8 cellular contexts compared by ENCODE assay signal in genomic region chr19:17334414-17335409, GRCh38. TPM values are rescaled to one million over a fixed set of nuclear protein-coding genes. Genes with fewer than 3 reads are reported as not detected.
DNase-seq lines count a peak whose midpoint lies in the region.

ANO8 (minus strand) TSS chr19:17334855; CDS start chr19:17334670, 185 bp downstream.

- in situ Hi-C loops in Caki2 (cut with HindIII; ENCODE audit: low pct_unique_long_range_greater_than_20kb, low sequenced_read_pairs), result no loop called here

- H3K27ac ChIP-seq in substantia nigra (ENCODE audit: low read depth, low read length, poor library complexity, severe bottlenecking), result peak within 1 kb of the TSS; percentile 71

- H3K9me3 Mint-ChIP-seq in activated naive CD4-positive, alpha-beta T cell treated with anti-CD3 and anti-CD28 coated beads for 36 hours, result no peaks in the 10 kb centered on the region

- peak within 1 kb of the TSS; percentile 79 for H3K4me3 Mint-ChIP-seq in activated naive CD4-positive, alpha-beta T cell treated with anti-CD3 and anti-CD28 coated beads for 36 hours

- peak within 1 kb of the TSS; percentile 63 for H3K27ac Mint-ChIP-seq in activated naive CD4-positive, alpha-beta T cell treated with anti-CD3 and anti-CD28 coated beads for 36 hours

- intact Hi-C loops in activated naive CD4-positive, alpha-beta T cell treated with anti-CD3 and anti-CD28 coated beads for 36 hours (cut with micrococcal nuclease), result loop anchor here (10.0 kb wide), 1 partner anchor 420 kb away; the partner anchor contains the start of gene FCHO1

- peaks cover 6% of the 10 kb centered on the region for H3K36me3 Mint-ChIP-seq in activated naive CD4-positive, alpha-beta T cell treated with anti-CD3 and anti-CD28 coated beads for 36 hours (ENCODE audit: low read depth)

- CTCF ChIA-PET in activated naive CD4-positive, alpha-beta T cell treated with anti-CD3 and anti-CD28 coated beads for 36 hours (lab: Charles Lee), result interaction anchor here (0.9 to 3.4 kb wide), 3 partner anchors 51 to 179 kb away, joined by 3 to 16 read pairs (median 4); no protein-coding TSS in a partner anchor

- no peaks in the 10 kb centered on the region for H3K27me3 Mint-ChIP-seq in activated naive CD4-positive, alpha-beta T cell treated with anti-CD3 and anti-CD28 coated beads for 36 hours (ENCODE audit: low read depth)

- H3K4me1 Mint-ChIP-seq in activated naive CD4-positive, alpha-beta T cell treated with anti-CD3 and anti-CD28 coated beads for 36 hours (ENCODE audit: low read depth), result peaks cover 28% of the 10 kb centered on the region

- DNase-seq in Caki2 (ENCODE audit: low read depth), result peak; percentile 95
- DNase-seq in GOT3 (lab: John Stamatoyannopoulos, UW), result peak; percentile 92
- peak; percentile 93 for DNase-seq in NCI-H1048 (lab: John Stamatoyannopoulos, UW)
- DNase-seq in SK-N-DZ (ENCODE audit: low spot score), result peak; percentile 97
- DNase-seq in activated naive CD4-positive, alpha-beta T cell treated with anti-CD3 and anti-CD28 coated beads for 36 hours, result peak; percentile 95
- peak; percentile 91 for DNase-seq in germinal center (ENCODE audit: low spot score)
- DNase-seq in non-pigmented ciliary epithelial cell (ENCODE audit: low read depth), result peak; percentile 94
- DNase-seq in substantia nigra (lab: John Stamatoyannopoulos, UW), result peak; percentile 61 to 96 (median 91)

RNA-seq across cellular contexts. Expression of gene ANO8, which starts in this region (rescaled TPM):
- total RNA-seq in Caki2 (2014; rRNA removed; shearing (Covaris generic); ENCODE audit: low replicate concordance), result 4.6 and 5.4 TPM in 2 replicates
- polyA plus RNA-seq in SK-N-DZ (2014; cell fraction: cytosol; rRNA removed), result 9.5 and 13.7 TPM in 2 replicates
- polyA plus RNA-seq in SK-N-DZ (2014; cell fraction: nucleus; rRNA removed), result 36.9 and 54.0 TPM in 2 replicates
- total RNA-seq in activated naive CD4-positive, alpha-beta T cell treated with anti-CD3 and anti-CD28 coated beads for 36 hours, result 1 to 10 TPM; 3.4 to 3.8 TPM

Comparison
In these comparisons a context has a peak if more than half of its experiments do, and no peak if none do; other contexts are left out.
1. Peak in every context shown above with its lines: DNase-seq and H3K27ac ChIP-seq.